In the genomic region with DNA sequence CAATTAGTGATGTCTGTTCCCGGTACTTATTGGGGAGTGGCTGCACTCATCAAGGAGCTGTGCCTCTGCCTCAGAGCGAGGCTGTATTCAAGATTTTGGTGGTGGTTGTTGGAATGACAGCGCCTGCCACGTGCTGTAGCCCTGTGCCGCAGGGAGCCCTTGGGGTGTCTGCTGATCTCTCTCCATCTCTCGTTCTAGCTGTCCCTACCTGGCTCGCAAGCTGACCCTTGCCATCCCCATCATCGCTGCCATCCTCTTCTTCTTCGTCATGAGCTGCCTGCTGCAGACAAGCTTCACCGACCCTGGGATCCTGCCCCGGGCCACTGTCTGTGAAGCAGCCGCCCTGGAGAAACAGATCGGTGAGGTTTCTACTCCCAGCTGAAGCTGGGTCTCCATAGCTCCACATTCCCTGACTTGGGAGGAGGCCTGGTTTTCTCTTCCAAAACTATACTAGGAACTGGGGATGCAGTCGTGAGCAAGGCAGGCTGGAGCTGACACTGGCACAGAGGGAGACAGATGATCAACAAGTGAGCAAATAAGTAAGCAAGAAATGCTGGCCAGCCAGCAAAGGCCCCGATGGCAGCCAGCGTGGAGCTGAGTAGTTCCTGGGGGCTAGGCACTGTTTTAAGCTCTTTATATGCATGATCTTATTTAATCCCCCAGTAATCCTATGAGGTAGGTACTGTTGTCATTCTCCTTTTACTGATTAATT, we compare ENCODE assay signal across 13 cellular contexts. TPM values are rescaled to one million over a fixed set of nuclear protein-coding genes. Genes with fewer than 3 reads are reported as not detected.
DNase-seq lines count a peak whose midpoint lies in the region; ATAC-seq, FAIRE-seq and TF ChIP-seq lines count a peak whose summit lies in the region.
"Had no signal": no experiment of that assay in that cellular context is flagged by ENCODE, and none has a peak within 500 bp of the region (broad histone marks: within the 10 kb centered on the region; RNA-seq: fewer than 3 reads in every experiment).

No MANE protein-coding gene starts in this region.

- no peak for FAIRE-seq in HepG2 (lab: Jason Lieb, UNC)

- CTCF ChIA-PET in activated naive CD4-positive, alpha-beta T cell treated with anti-CD3 and anti-CD28 coated beads, Interleukin-2, amount 10 ng/mL, durations not matched to agents 7 days and 5 days (lab: Charles Lee): interaction anchor here (0.9 to 6.3 kb wide), 8 partner anchors 9 to 230 kb away, joined by 3 to 58 read pairs (median 11); a partner anchor contains a TSS
- CTCF ChIA-PET in WTC11 (lab: Charles Lee): interaction anchor here (1.3 to 1.4 kb wide), 3 partner anchors 9 to 32 kb away, joined by 3 to 4 read pairs (median 3); no protein-coding TSS in a partner anchor
- CTCF ChIA-PET in HepG2 (lab: Yijun Ruan, JAX; ENCODE audit: low intra/inter-chr PET ratio, low total read pairs): interaction anchor here (1.2 kb wide), 1 partner anchor 23 kb away, joined by 4 read pairs; no protein-coding TSS in a partner anchor

- H3K4me1 Mint-ChIP-seq in activated naive CD4-positive, alpha-beta T cell treated with anti-CD3 and anti-CD28 coated beads, Interleukin-2, amount 10 ng/mL, durations not matched to agents 7 days and 5 days: peaks cover 77% of the 10 kb centered on the region
- H3K4me1 Mint-ChIP-seq in WTC11: peaks cover 17% of the 10 kb centered on the region

- peaks cover 79% of the 10 kb centered on the region for H3K36me3 Mint-ChIP-seq in activated naive CD4-positive, alpha-beta T cell treated with anti-CD3 and anti-CD28 coated beads, Interleukin-2, amount 10 ng/mL, durations not matched to agents 7 days and 5 days
- peaks cover 35% of the 10 kb centered on the region for H3K36me3 Mint-ChIP-seq in WTC11

- H3K27ac ChIP-seq in HepG2 (ENCODE audit: extremely low read length, insufficient read depth, low read length) (peak overlapping the region; percentile 58), upper lobe of right lung (peak overlapping the region; percentile 63)
- H3K27ac ChIP-seq: body of pancreas, uterus had no signal

- no TSS peak for BruUV-seq in HepG2 (replicated peaks; lab: Mats Ljungman, UMichigan)

- no peak overlapping the region for H3K9ac ChIP-seq in HepG2 (ENCODE audit: insufficient read depth, low read depth, low read length)

- WGBS in HepG2 (ENCODE audit: low lambda C conversion rate): 90% methylated on average over 16 of the region's 16 CpGs

- H2AFZ ChIP-seq in HepG2 (ENCODE audit: low read length): no peak overlapping the region

- peaks cover 8 to 33% of the 10 kb centered on the region in 2 experiments for H3K36me3 ChIP-seq in HepG2 (replicated peaks in 1 of 2; ENCODE audit: control insufficient read depth in 1 of 2, insufficient read depth in 2 of 2, low read length in 2 of 2)
- peaks cover 46% of the 10 kb centered on the region for H3K36me3 ChIP-seq in upper lobe of right lung
- H3K36me3 ChIP-seq: uterus had no signal

- POLR2A ChIA-PET in WTC11 (lab: Charles Lee) (no interaction called here), HepG2 (lab: Yijun Ruan, JAX) (interaction anchor here (1.1 to 2.1 kb wide), 4 partner anchors 12 to 106 kb away, joined by 3 to 6 read pairs (median 5); no protein-coding TSS in a partner anchor)

- H3K4me1 ChIP-seq in HepG2 (ENCODE audit: insufficient read depth, low read length) (peaks cover 50% of the 10 kb centered on the region), upper lobe of right lung (peaks cover 32% of the 10 kb centered on the region)

- H3K9me3 ChIP-seq in HepG2 (ENCODE audit: low read length): no peaks in the 10 kb centered on the region
- H3K9me3 ChIP-seq in upper lobe of right lung: no peaks in the 10 kb centered on the region
- H3K9me3 ChIP-seq: body of pancreas, uterus had no signal

- H3K27me3 ChIP-seq in HepG2 (ENCODE audit: control insufficient read depth in 1 of 2, insufficient read depth in 2 of 2, low read length in 2 of 2) (no peaks in the 10 kb centered on the region), upper lobe of right lung (no peaks in the 10 kb centered on the region)
- H3K27me3 ChIP-seq: body of pancreas, uterus had no signal

- no peak for DNase-seq in activated naive CD4-positive, alpha-beta T cell treated with anti-CD3 and anti-CD28 coated beads, Interleukin-2, amount 10 ng/mL, durations not matched to agents 7 days and 5 days
- DNase-seq in activated naive CD4-positive, alpha-beta T cell treated with anti-CD3 and anti-CD28 coated beads, Interleukin-2, amount 50 U/mL, for 16 hours: no peak
- DNase-seq in WTC11 (ENCODE audit: low spot score) (no peak), HepG2 (ENCODE audit: low spot score) (no peak), upper lobe of right lung (no peak), GM13976 (ENCODE audit: low spot score) (no peak)
- DNase-seq: body of pancreas, IMR-90, kidney glomerular epithelial cell, NCI-H187 treated with DMSO at 0.1 percent for 48 hours, uterus had no signal

- TF ChIP-seq CTCF in WTC11 (IDR thresholded peaks at IDR 0.05): no peak
- no peak for TF ChIP-seq CTCF in HepG2 (CRISPR knock-in tag; IDR thresholded peaks at IDR 0.05)
- no peak for TF ChIP-seq CTCF in upper lobe of right lung (IDR thresholded peaks at IDR 0.05)
- no peak for TF ChIP-seq CTCF in GM13976 (IDR thresholded peaks at IDR 0.05; ENCODE audit: borderline replicate concordance, control extremely low read depth, extremely low read depth, insufficient read depth, missing control alignments)

- H3K27ac Mint-ChIP-seq in activated naive CD4-positive, alpha-beta T cell treated with anti-CD3 and anti-CD28 coated beads, Interleukin-2, amount 10 ng/mL, durations not matched to agents 7 days and 5 days: peak overlapping the region; percentile 97
- H3K27ac Mint-ChIP-seq in WTC11: peak overlapping the region; percentile 57; the same call in 1 of the 2 replicates

- TF ChIP-seq RAD21 in HepG2 (CRISPR knock-in tag; IDR thresholded peaks at IDR 0.05): no peak

- no peak for ATAC-seq in WTC11
- ATAC-seq in HepG2: peak; percentile 20; the same call in 2 of the 3 replicates
- no peak for ATAC-seq in upper lobe of right lung
- no peak for ATAC-seq in HG02938 (IDR thresholded peaks at IDR 0.05; ENCODE audit: unreplicated experiment)
- no peak for ATAC-seq in GM21526 (IDR thresholded peaks at IDR 0.05; ENCODE audit: low FRiP score, unreplicated experiment)
- ATAC-seq: body of pancreas had no signal

- in situ Hi-C loops in HepG2 (cut with HindIII; ENCODE audit: extremely low pct_ligation_motif_present, low pct_unique_long_range_greater_than_20kb): no loop called here
- in situ Hi-C loops in GM13976 (cut with MboI; ENCODE audit: low sequenced_read_pairs, unreplicated experiment): no loop called here

- H3K4me3 Mint-ChIP-seq in activated naive CD4-positive, alpha-beta T cell treated with anti-CD3 and anti-CD28 coated beads, Interleukin-2, amount 10 ng/mL, durations not matched to agents 7 days and 5 days: no peak overlapping the region
- H3K4me3 Mint-ChIP-seq in WTC11: no peak overlapping the region

- TF ChIP-seq EP300 in HepG2 (IDR thresholded peaks at IDR 0.05; ENCODE audit: low read depth in 2 of 2, low read length in 2 of 2) (no peak), HepG2 (CRISPR knock-in tag; IDR thresholded peaks at IDR 0.05; ENCODE audit: borderline replicate concordance) (no peak)

- H3K79me2 ChIP-seq in HepG2 (ENCODE audit: insufficient read depth, low read length): peaks cover 21% of the 10 kb centered on the region

- H3K4me2 ChIP-seq in HepG2 (ENCODE audit: low read depth, low read length): 0 out of 2 replicates have a peak overlapping the region, but pooled peaks have one; percentile 52

- peaks cover 4% of the 10 kb centered on the region; the same call in 1 of the 2 replicates for H4K20me1 ChIP-seq in HepG2 (ENCODE audit: insufficient read depth, low read length)

- no peak for TF ChIP-seq POLR2A in HepG2 (IDR thresholded peaks at IDR 0.05; ENCODE audit: insufficient read depth in 1 of 2, low read depth in 2 of 2, low read length in 2 of 2)

- no peaks in the 10 kb centered on the region for H3K27me3 Mint-ChIP-seq in activated naive CD4-positive, alpha-beta T cell treated with anti-CD3 and anti-CD28 coated beads, Interleukin-2, amount 10 ng/mL, durations not matched to agents 7 days and 5 days
- H3K27me3 Mint-ChIP-seq in WTC11 (ENCODE audit: low read depth): no peaks in the 10 kb centered on the region

- no peaks in the 10 kb centered on the region for H3K9me3 Mint-ChIP-seq in activated naive CD4-positive, alpha-beta T cell treated with anti-CD3 and anti-CD28 coated beads, Interleukin-2, amount 10 ng/mL, durations not matched to agents 7 days and 5 days
- H3K9me3 Mint-ChIP-seq in WTC11: no peaks in the 10 kb centered on the region

- H3K4me3 ChIP-seq in HepG2 (replicated peaks in 1 of 3; ENCODE audit: insufficient read depth in 1 of 3, low read depth in 2 of 3, low read length in 3 of 3) (no peak overlapping the region), upper lobe of right lung (no peak overlapping the region)
- H3K4me3 ChIP-seq: body of pancreas, uterus had no signal

- intact Hi-C loops in HepG2 (cut with micrococcal nuclease; ENCODE audit: unreplicated experiment) (no loop called here), upper lobe of right lung (cut with DNase I) (no loop called here)

RNA-seq across cellular contexts. Expression of a gene that starts 5.9 kb away (rescaled TPM):
- total RNA-seq in WTC11 (2021): 26.5 to 29.8 TPM (median 28.7 TPM) in 3 replicates
- 9.0 and 13.2 TPM in 2 replicates for total RNA-seq in HepG2 (2016; rRNA removed; fragmentation: Illumina TruSeq; extraction: Trizol)
- total RNA-seq in HepG2 (2016; cell fraction: cytosol; rRNA removed; fragmentation: Illumina TruSeq; extraction: Trizol; ENCODE audit: low read depth): 6.6 and 7.7 TPM in 2 replicates
- 7.9 and 11.9 TPM in 2 replicates for total RNA-seq in HepG2 (2016; cell fraction: insoluble cytoplasmic fraction; rRNA removed; fragmentation: Illumina TruSeq; extraction: Trizol)
- 21.8 and 26.5 TPM in 2 replicates for total RNA-seq in HepG2 (2016; cell fraction: membrane; rRNA removed; fragmentation: Illumina TruSeq; extraction: Trizol)
- 9.5 and 10.6 TPM in 2 replicates for total RNA-seq in HepG2 (2016; cell fraction: nucleus; rRNA removed; fragmentation: Illumina TruSeq; extraction: Trizol)
- 35.3 and 40.6 TPM in 2 replicates for polyA plus RNA-seq in HepG2 (2011; rRNA removed)
- 29.0 and 30.0 TPM in 2 replicates for polyA plus RNA-seq in HepG2 (2011; cell fraction: cytosol; rRNA removed)
- 32.6 and 39.8 TPM in 2 replicates for polyA plus RNA-seq in HepG2 (2011; cell fraction: nucleus; rRNA removed)
- 12.9 and 16.3 TPM in 2 replicates for polyA plus RNA-seq in HepG2 (2012)
- 13.9 and 14.2 TPM in 2 replicates for polyA plus RNA-seq in HepG2 (2016; cell fraction: cytosol; fragmentation: Illumina TruSeq; extraction: Trizol; ENCODE audit: low read depth)
- polyA plus RNA-seq in HepG2 (2016; cell fraction: insoluble cytoplasmic fraction; fragmentation: Illumina TruSeq; extraction: Trizol; ENCODE audit: low read depth): 13.2 and 16.6 TPM in 2 replicates
- polyA plus RNA-seq in HepG2 (2016; cell fraction: membrane; fragmentation: Illumina TruSeq; extraction: Trizol; ENCODE audit: low read depth): 30.8 and 32.0 TPM in 2 replicates
- 19.3 and 23.8 TPM in 2 replicates for polyA plus RNA-seq in HepG2 (2016; cell fraction: nucleus; fragmentation: Illumina TruSeq; extraction: Trizol; ENCODE audit: insufficient read depth, low read depth)
- polyA minus RNA-seq in HepG2 (2011; rRNA and poly(A)+ RNA removed; ENCODE audit: low replicate concordance): 33.5 and 53.0 TPM in 2 replicates
- 11.3 and 14.6 TPM in 2 replicates for polyA minus RNA-seq in HepG2 (2011; cell fraction: cytosol; rRNA and poly(A)+ RNA removed)
- 8.4 and 8.7 TPM in 2 replicates for polyA minus RNA-seq in HepG2 (2011; cell fraction: nucleus; rRNA and poly(A)+ RNA removed)
- total RNA-seq in upper lobe of right lung: 26.2 TPM

RNA-seq across cellular contexts. Expression of a gene that starts 30.5 kb away (rescaled TPM):
- total RNA-seq in WTC11 (2021) (8.0 to 14.3 TPM (median 8.0 TPM) in 3 replicates), HepG2 (2016; rRNA removed; fragmentation: Illumina TruSeq; extraction: Trizol) (5.6 and 6.8 TPM in 2 replicates), upper lobe of right lung (83.8 TPM)
- total RNA-seq in HepG2 (2016; cell fraction: cytosol; rRNA removed; fragmentation: Illumina TruSeq; extraction: Trizol; ENCODE audit: low read depth): 1.2 and 1.3 TPM in 2 replicates
- total RNA-seq in HepG2 (2016; cell fraction: insoluble cytoplasmic fraction; rRNA removed; fragmentation: Illumina TruSeq; extraction: Trizol): 6.1 and 6.5 TPM in 2 replicates
- 2.4 and 2.5 TPM in 2 replicates for total RNA-seq in HepG2 (2016; cell fraction: membrane; rRNA removed; fragmentation: Illumina TruSeq; extraction: Trizol)
- 2.2 and 3.0 TPM in 2 replicates for total RNA-seq in HepG2 (2016; cell fraction: nucleus; rRNA removed; fragmentation: Illumina TruSeq; extraction: Trizol)
- polyA plus RNA-seq in HepG2 (2011; rRNA removed): 4.0 and 4.3 TPM in 2 replicates
- polyA plus RNA-seq in HepG2 (2011; cell fraction: cytosol; rRNA removed): 2.8 and 3.9 TPM in 2 replicates
- polyA plus RNA-seq in HepG2 (2011; cell fraction: nucleus; rRNA removed): 1.8 and 2.5 TPM in 2 replicates
- polyA plus RNA-seq in HepG2 (2012): 4.0 and 4.4 TPM in 2 replicates
- polyA plus RNA-seq in HepG2 (2016; cell fraction: cytosol; fragmentation: Illumina TruSeq; extraction: Trizol; ENCODE audit: low read depth): 1.4 and 1.6 TPM in 2 replicates
- polyA plus RNA-seq in HepG2 (2016; cell fraction: insoluble cytoplasmic fraction; fragmentation: Illumina TruSeq; extraction: Trizol; ENCODE audit: low read depth): 9.2 and 11.4 TPM in 2 replicates
- polyA plus RNA-seq in HepG2 (2016; cell fraction: membrane; fragmentation: Illumina TruSeq; extraction: Trizol; ENCODE audit: low read depth): 2.1 and 2.5 TPM in 2 replicates
- polyA plus RNA-seq in HepG2 (2016; cell fraction: nucleus; fragmentation: Illumina TruSeq; extraction: Trizol; ENCODE audit: insufficient read depth, low read depth): 4.6 and 6.2 TPM in 2 replicates
- polyA minus RNA-seq in HepG2 (2011; rRNA and poly(A)+ RNA removed; ENCODE audit: low replicate concordance): 2.2 and 119 TPM in 2 replicates
- 3.0 and 4.8 TPM in 2 replicates for polyA minus RNA-seq in HepG2 (2011; cell fraction: cytosol; rRNA and poly(A)+ RNA removed)
- polyA minus RNA-seq in HepG2 (2011; cell fraction: nucleus; rRNA and poly(A)+ RNA removed): 0.37 and 1.7 TPM in 2 replicates

RNA-seq across cellular contexts. Expression of a gene that starts 44.7 kb away (rescaled TPM):
- total RNA-seq in WTC11 (2021) (13.1 to 15.0 TPM (median 13.7 TPM) in 3 replicates), HepG2 (2016; rRNA removed; fragmentation: Illumina TruSeq; extraction: Trizol) (7.9 and 13.5 TPM in 2 replicates), upper lobe of right lung (16.7 TPM)
- 4.3 and 4.8 TPM in 2 replicates for total RNA-seq in HepG2 (2016; cell fraction: cytosol; rRNA removed; fragmentation: Illumina TruSeq; extraction: Trizol; ENCODE audit: low read depth)
- 8.9 and 14.1 TPM in 2 replicates for total RNA-seq in HepG2 (2016; cell fraction: insoluble cytoplasmic fraction; rRNA removed; fragmentation: Illumina TruSeq; extraction: Trizol)
- total RNA-seq in HepG2 (2016; cell fraction: membrane; rRNA removed; fragmentation: Illumina TruSeq; extraction: Trizol): 9.7 and 9.9 TPM in 2 replicates
- 14.6 and 15.0 TPM in 2 replicates for total RNA-seq in HepG2 (2016; cell fraction: nucleus; rRNA removed; fragmentation: Illumina TruSeq; extraction: Trizol)
- polyA plus RNA-seq in HepG2 (2011; rRNA removed): 22.7 and 26.0 TPM in 2 replicates
- polyA plus RNA-seq in HepG2 (2011; cell fraction: cytosol; rRNA removed): 21.0 and 27.5 TPM in 2 replicates
- 14.3 and 18.5 TPM in 2 replicates for polyA plus RNA-seq in HepG2 (2011; cell fraction: nucleus; rRNA removed)
- 13.6 and 14.8 TPM in 2 replicates for polyA plus RNA-seq in HepG2 (2012)
- polyA plus RNA-seq in HepG2 (2016; cell fraction: cytosol; fragmentation: Illumina TruSeq; extraction: Trizol; ENCODE audit: low read depth): 2.9 and 4.4 TPM in 2 replicates
- polyA plus RNA-seq in HepG2 (2016; cell fraction: insoluble cytoplasmic fraction; fragmentation: Illumina TruSeq; extraction: Trizol; ENCODE audit: low read depth): 6.7 and 7.2 TPM in 2 replicates
- polyA plus RNA-seq in HepG2 (2016; cell fraction: membrane; fragmentation: Illumina TruSeq; extraction: Trizol; ENCODE audit: low read depth): 5.3 and 7.0 TPM in 2 replicates
- polyA plus RNA-seq in HepG2 (2016; cell fraction: nucleus; fragmentation: Illumina TruSeq; extraction: Trizol; ENCODE audit: insufficient read depth, low read depth): 16.2 and 17.4 TPM in 2 replicates
- 41.6 and 80.7 TPM in 2 replicates for polyA minus RNA-seq in HepG2 (2011; rRNA and poly(A)+ RNA removed; ENCODE audit: low replicate concordance)
- polyA minus RNA-seq in HepG2 (2011; cell fraction: cytosol; rRNA and poly(A)+ RNA removed): 15.5 and 15.7 TPM in 2 replicates
- polyA minus RNA-seq in HepG2 (2011; cell fraction: nucleus; rRNA and poly(A)+ RNA removed): 11.7 and 14.5 TPM in 2 replicates

RNA-seq across cellular contexts. Expression of a gene that starts 57.7 kb away (rescaled TPM):
- total RNA-seq in WTC11 (2021) (31.7 to 38.5 TPM (median 34.2 TPM) in 3 replicates), HepG2 (2016; rRNA removed; fragmentation: Illumina TruSeq; extraction: Trizol) (19.3 and 22.9 TPM in 2 replicates), upper lobe of right lung (24.6 TPM)
- total RNA-seq in HepG2 (2016; cell fraction: cytosol; rRNA removed; fragmentation: Illumina TruSeq; extraction: Trizol; ENCODE audit: low read depth): 1.8 and 2.5 TPM in 2 replicates
- 20.8 and 22.5 TPM in 2 replicates for total RNA-seq in HepG2 (2016; cell fraction: insoluble cytoplasmic fraction; rRNA removed; fragmentation: Illumina TruSeq; extraction: Trizol)
- 4.7 and 7.3 TPM in 2 replicates for total RNA-seq in HepG2 (2016; cell fraction: membrane; rRNA removed; fragmentation: Illumina TruSeq; extraction: Trizol)
- total RNA-seq in HepG2 (2016; cell fraction: nucleus; rRNA removed; fragmentation: Illumina TruSeq; extraction: Trizol): 10.8 and 13.7 TPM in 2 replicates
- 38.9 and 41.8 TPM in 2 replicates for polyA plus RNA-seq in HepG2 (2011; rRNA removed)
- 16.3 and 25.9 TPM in 2 replicates for polyA plus RNA-seq in HepG2 (2011; cell fraction: cytosol; rRNA removed)
- 29.9 and 35.0 TPM in 2 replicates for polyA plus RNA-seq in HepG2 (2011; cell fraction: nucleus; rRNA removed)
- polyA plus RNA-seq in HepG2 (2012): 14.4 and 15.5 TPM in 2 replicates
- polyA plus RNA-seq in HepG2 (2016; cell fraction: cytosol; fragmentation: Illumina TruSeq; extraction: Trizol; ENCODE audit: low read depth): 4.8 and 5.2 TPM in 2 replicates
- 31.8 and 35.9 TPM in 2 replicates for polyA plus RNA-seq in HepG2 (2016; cell fraction: insoluble cytoplasmic fraction; fragmentation: Illumina TruSeq; extraction: Trizol; ENCODE audit: low read depth)
- polyA plus RNA-seq in HepG2 (2016; cell fraction: membrane; fragmentation: Illumina TruSeq; extraction: Trizol; ENCODE audit: low read depth): 8.5 and 9.5 TPM in 2 replicates
- polyA plus RNA-seq in HepG2 (2016; cell fraction: nucleus; fragmentation: Illumina TruSeq; extraction: Trizol; ENCODE audit: insufficient read depth, low read depth): 31.5 and 47.0 TPM in 2 replicates
- polyA minus RNA-seq in HepG2 (2011; rRNA and poly(A)+ RNA removed; ENCODE audit: low replicate concordance): 46.8 and 68.0 TPM in 2 replicates
- 18.6 and 24.9 TPM in 2 replicates for polyA minus RNA-seq in HepG2 (2011; cell fraction: cytosol; rRNA and poly(A)+ RNA removed)
- polyA minus RNA-seq in HepG2 (2011; cell fraction: nucleus; rRNA and poly(A)+ RNA removed): 11.1 and 15.8 TPM in 2 replicates
